In genomic region chr6:87116922-87117321, GRCh38 we compare ENCODE assay signal across 1 cellular context.
TF ChIP-seq lines count a peak whose summit lies in the region.

No MANE protein-coding gene starts in this region.

TF ChIP-seq in GM12878, 131 proteins besides CTCF, POLR2A, EP300 and RAD21 (continued from another document):
- TF ChIP-seq MLLT1 (IDR thresholded peaks at IDR 0.05) (no peak), KAT2A (conservative IDR thresholded peaks at IDR 0.05; ENCODE audit: control insufficient read depth, low read depth, low read length) (no peak), LARP7 (IDR thresholded peaks at IDR 0.05) (no peak), TAF1 (IDR thresholded peaks at IDR 0.05; ENCODE audit: borderline replicate concordance, low read depth, low read length) (no peak), ESRRA (IDR thresholded peaks at IDR 0.05; ENCODE audit: low read length) (no peak), PAX5 (IDR thresholded peaks at IDR 0.05; ENCODE audit: borderline replicate concordance, low read depth, low read length) (no peak), MYC (IDR thresholded peaks at IDR 0.05; ENCODE audit: insufficient read depth, insufficient read length, insufficient replicate concordance, low read length, severe bottlenecking) (no peak)
TF ChIP-seq in GM12878: peak in this region for 0.
